ENCODE assay signal across 14 cellular contexts in the genomic region with DNA sequence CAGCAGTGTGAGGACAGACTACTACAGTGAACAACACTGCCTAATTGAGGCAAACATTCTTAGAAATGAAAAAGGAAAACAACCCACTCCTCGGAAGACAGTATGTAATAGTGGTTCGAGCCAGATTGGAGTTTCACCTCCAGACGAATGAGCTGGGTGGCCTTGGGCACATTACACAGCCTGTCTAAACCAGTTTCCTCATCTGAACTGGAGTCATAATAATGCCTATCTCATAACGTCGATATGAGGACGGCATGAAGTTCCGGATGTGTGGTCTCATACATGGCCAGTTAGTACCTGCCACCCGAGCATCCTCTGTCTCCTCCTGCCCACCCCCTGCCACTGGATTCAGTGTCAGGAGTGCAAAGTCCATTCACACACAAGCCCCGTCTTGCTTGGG. TPM values are rescaled to one million over a fixed set of nuclear protein-coding genes. Genes with fewer than 3 reads are reported as not detected.
"Had no signal": no experiment of that assay in that cellular context is flagged by ENCODE, and none has a peak within 500 bp of the region (broad histone marks: within the 10 kb centered on the region; RNA-seq: fewer than 3 reads in every experiment).

No MANE protein-coding gene starts in this region.

- H3K27me3 ChIP-seq: dorsolateral prefrontal cortex, gastroesophageal sphincter, heart left ventricle, neutrophil, ovary had no signal

- H3K36me3 ChIP-seq: esophagus squamous epithelium, gastroesophageal sphincter, heart left ventricle, neutrophil, ovary had no signal

- H3K4me3 ChIP-seq: dorsolateral prefrontal cortex, esophagus squamous epithelium, gastroesophageal sphincter, heart left ventricle, ovary, skin epidermis had no signal

- H3K9me3 ChIP-seq: esophagus squamous epithelium, gastroesophageal sphincter, heart left ventricle, neutrophil, ovary had no signal

- ATAC-seq: gastroesophageal sphincter had no signal

- DNase-seq: esophagus squamous epithelium, T1000 had no signal

- FAIRE-seq: astrocyte, colon, islet of Langerhans had no signal

- H3K27ac ChIP-seq: dorsolateral prefrontal cortex, esophagus squamous epithelium, gastroesophageal sphincter, heart left ventricle, neutrophil, ovary, skin epidermis had no signal

RNA-seq across cellular contexts. Expression of gene FRMPD2, which starts 15.8 kb away (rescaled TPM):
- total RNA-seq: activated CD4-positive, alpha-beta memory T cell treated with anti-CD3 and anti-CD28 coated beads, Interleukin-2, amount 10 ng/mL, durations not matched to agents 7 days and 5 days; activated T-helper 1 cell treated with anti-CD3 and anti-CD28 coated beads, Interleukin-12 subunit alpha, Interleukin-12 subunit beta, Interleukin-2, Interleukin-4 antibody, amounts not matched to agents 30 ng/mL and 10 ng/mL and 1 ng/mL, durations not matched to agents 14 hours and 24 hours and 36 hours; esophagus squamous epithelium; left ventricle myocardium superior had no signal
- polyA plus RNA-seq: heart left ventricle had no signal
